8 cellular contexts compared by ENCODE assay signal in genomic region chr6:109187399-109188114, GRCh38.
DNase-seq lines count a peak whose midpoint lies in the region; ATAC-seq and TF ChIP-seq lines count a peak whose summit lies in the region.

No MANE protein-coding gene starts in this region.

- H3K36me3 Mint-ChIP-seq in chondrocyte (ENCODE audit: low read depth): peaks cover 1% of the 10 kb centered on the region

- no peaks in the 10 kb centered on the region for H3K27me3 ChIP-seq in lung (ENCODE audit: control insufficient read depth, insufficient read depth)

- no peak overlapping the region for H3K27ac Mint-ChIP-seq in chondrocyte (ENCODE audit: unreplicated experiment)

- peak; percentile 4 for DNase-seq in NK-92 treated with Interleukin-12 subunit alpha and Interleukin-12 subunit beta, amount 100 ng/mL, for 24 hours (lab: John Stamatoyannopoulos, UW)
- DNase-seq in NK-92 (lab: John Stamatoyannopoulos, UW; ENCODE audit: unreplicated experiment): no peak
- DNase-seq in NCI-H2029 (lab: John Stamatoyannopoulos, UW): peak; percentile 67
- DNase-seq in activated CD4-positive, alpha-beta T cell treated with anti-CD3 and anti-CD28 coated beads for 24 hours (ENCODE audit: low read depth in 2 of 2): peak; percentile 51 to 52
- DNase-seq in chondrocyte (ENCODE audit: low spot score): no peak
- peak; percentile 50 for DNase-seq in lung (ENCODE audit: low spot score)
- peak; percentile 47 for DNase-seq in stimulated activated CD8-positive, alpha-beta memory T cell treated with anti-CD3 and anti-CD28 coated beads, Interleukin-15, amount 100 ng/mL, for 1 hour (ENCODE audit: low read depth)

- H3K4me3 Mint-ChIP-seq in chondrocyte (ENCODE audit: unreplicated experiment): no peak overlapping the region

- peaks cover 1% of the 10 kb centered on the region for H3K4me1 Mint-ChIP-seq in chondrocyte (ENCODE audit: low read depth)

- TF ChIP-seq CTCF in chondrocyte (IDR thresholded peaks at IDR 0.05) (peak; percentile 98), lung (IDR thresholded peaks at IDR 0.05; ENCODE audit: control extremely low read depth, extremely low read depth) (peak; percentile 82)

- H3K27ac ChIP-seq in lung (ENCODE audit: low read depth in 1 of 2, low read length in 1 of 2): no peak overlapping the region

- H3K4me1 ChIP-seq in lung (ENCODE audit: control insufficient read depth in 2 of 2, insufficient read depth in 2 of 2, low read length in 2 of 2): no peaks in the 10 kb centered on the region

- TF ChIP-seq POLR2A in GM18505 (IDR thresholded peaks at IDR 0.05; ENCODE audit: borderline replicate concordance, extremely low read depth, insufficient read depth, insufficient read length): no peak

- peaks cover 29% of the 10 kb centered on the region for H3K27me3 Mint-ChIP-seq in chondrocyte (ENCODE audit: low read depth)

- no peaks in the 10 kb centered on the region for H3K9me3 ChIP-seq in lung (ENCODE audit: control insufficient read depth in 2 of 2, insufficient read depth in 1 of 2, low read length in 1 of 2)

- 25 to 30% methylated on average over 5 of the region's 5 CpGs for whole genome bisulfite sequencing in lung, 2 donors

- H3K9me3 Mint-ChIP-seq in chondrocyte (ENCODE audit: low read depth): peaks cover 8% of the 10 kb centered on the region

- H3K36me3 ChIP-seq in lung (ENCODE audit: control insufficient read depth in 2 of 2, insufficient read depth in 2 of 2, low read length in 2 of 2): no peaks in the 10 kb centered on the region

- H3K4me3 ChIP-seq in lung: no peak overlapping the region

- ATAC-seq in lung (ENCODE audit: insufficient read depth, low FRiP score) (no peak), GM18505 (IDR thresholded peaks at IDR 0.05; ENCODE audit: unreplicated experiment) (no peak)

Comparison
In these comparisons a context has a peak if more than half of its experiments do, and no peak if none do; other contexts are left out.
1. DNase-seq: peak in NK-92 treated with Interleukin-12 subunit alpha and Interleukin-12 subunit beta, amount 100 ng/mL, for 24 hours (single experiment), NCI-H2029 (single experiment), activated CD4-positive, alpha-beta T cell treated with anti-CD3 and anti-CD28 coated beads for 24 hours (2 of 2), lung (single experiment) and stimulated activated CD8-positive, alpha-beta memory T cell treated with anti-CD3 and anti-CD28 coated beads, Interleukin-15, amount 100 ng/mL, for 1 hour (single experiment); none in NK-92 (single experiment) and chondrocyte (single experiment).